ENCODE assay signal across 12 cellular contexts in the genomic region with DNA sequence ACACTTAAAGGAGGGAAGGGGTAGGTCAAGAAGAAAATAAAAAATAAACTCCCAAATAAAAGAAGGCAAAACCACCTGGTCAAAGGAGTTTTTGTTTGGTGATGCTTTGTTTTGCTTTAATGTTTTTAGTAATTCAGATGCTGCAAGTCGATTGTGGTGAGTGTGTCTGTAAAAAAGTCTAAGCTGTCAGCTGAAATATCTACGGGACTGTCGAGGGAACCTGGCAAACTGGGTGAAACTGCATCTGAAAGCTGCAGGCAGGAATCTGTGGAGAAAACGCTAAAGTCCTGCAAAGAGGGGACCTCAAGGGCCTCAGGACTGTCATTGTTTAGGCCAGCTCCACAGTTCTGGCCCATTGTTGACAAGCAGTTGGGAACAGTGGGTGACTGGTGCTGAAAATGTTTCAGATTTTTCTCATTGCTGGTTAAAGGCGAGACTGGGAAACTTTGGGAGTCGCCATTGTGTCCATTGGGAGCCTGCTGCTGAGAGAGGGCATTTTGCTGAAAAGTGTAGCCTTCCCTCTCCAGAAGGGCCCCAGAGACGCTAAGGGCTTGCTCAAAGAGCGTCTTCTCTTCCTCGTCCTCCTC. TPM values are rescaled to one million over a fixed set of nuclear protein-coding genes. Genes with fewer than 3 reads are reported as not detected.
DNase-seq lines count a peak whose midpoint lies in the region; ATAC-seq and TF ChIP-seq lines count a peak whose summit lies in the region.
"Had no signal": no experiment of that assay in that cellular context is flagged by ENCODE, and none has a peak within 500 bp of the region (broad histone marks: within the 10 kb centered on the region; RNA-seq: fewer than 3 reads in every experiment).

No MANE protein-coding gene starts in this region.

- ATAC-seq in IMR-90 (ENCODE audit: low read depth) (no peak), HG03342 (IDR thresholded peaks at IDR 0.05; ENCODE audit: unreplicated experiment) (no peak), GM18498 (IDR thresholded peaks at IDR 0.05; ENCODE audit: unreplicated experiment) (no peak)
- ATAC-seq: activated CD8-positive, alpha-beta memory T cell treated with anti-CD3 and anti-CD28 coated beads, Interleukin-2, amount 10 ng/mL, durations not matched to agents 7 days and 5 days; activated naive CD8-positive, alpha-beta T cell treated with anti-CD3 and anti-CD28 coated beads, Interleukin-2, amount 50 U/mL, for 24 hours had no signal

- peaks cover 10% of the 10 kb centered on the region for H3K36me3 ChIP-seq in IMR-90 (ENCODE audit: control insufficient read depth, insufficient read depth, low read length)
- H3K36me3 ChIP-seq in colonic mucosa = no peaks in the 10 kb centered on the region
- no peaks in the 10 kb centered on the region for H3K36me3 ChIP-seq in stomach
- H3K36me3 ChIP-seq: vagina had no signal

- H4K5ac ChIP-seq in IMR-90 (ENCODE audit: low read depth, low read length) = peak overlapping the region; percentile 75

- peak overlapping the region; percentile 54 to 76; a peak in 3 of 4 replicates for H4K8ac ChIP-seq in IMR-90 (ENCODE audit: low read depth in 2 of 2, low read length in 2 of 2)

- H2BK5ac ChIP-seq in IMR-90 (ENCODE audit: low read depth, low read length, poor library complexity, severe bottlenecking) = peak overlapping the region; percentile 95

- H3K9me3 ChIP-seq in IMR-90 (ENCODE audit: control insufficient read depth, insufficient read depth, low read length) = no peaks in the 10 kb centered on the region
- H3K9me3 ChIP-seq in colonic mucosa = no peaks in the 10 kb centered on the region
- no peaks in the 10 kb centered on the region for H3K9me3 ChIP-seq in stomach
- H3K9me3 ChIP-seq: vagina had no signal

- H3K9me1 ChIP-seq in IMR-90 (ENCODE audit: insufficient read depth, low read length) = no peaks in the 10 kb centered on the region

- H3K79me1 ChIP-seq in IMR-90 (ENCODE audit: low read depth in 1 of 2, low read length in 2 of 2) = peaks cover 0 to 26% of the 10 kb centered on the region in 2 experiments; a peak in 2 of 4 replicates

- DNase-seq in IMR-90 = peak; percentile 54
- peak; percentile 36 for DNase-seq in colonic mucosa
- peak; percentile 36 for DNase-seq in kidney tubule cell (ENCODE audit: low spot score)
- no peak for DNase-seq in stomach
- DNase-seq in GM10248 (ENCODE audit: extremely low spot score) = no peak
- DNase-seq in NCI-H2081 treated with DMSO at 0.1 percent for 48 hours (lab: John Stamatoyannopoulos, UW) = no peak
- DNase-seq: activated CD8-positive, alpha-beta memory T cell treated with anti-CD3 and anti-CD28 coated beads, Interleukin-2, amount 10 ng/mL, durations not matched to agents 7 days and 5 days; activated naive CD8-positive, alpha-beta T cell treated with anti-CD3 and anti-CD28 coated beads, Interleukin-2, amount 50 U/mL, for 24 hours; T1000 had no signal

- POLR2A ChIA-PET in IMR-90 (lab: Charles Lee; ENCODE audit: unreplicated experiment) (interaction anchor here (1.2 to 1.5 kb wide), 2 partner anchors 15 to 18 kb away, joined by 3 read pairs; no protein-coding TSS in a partner anchor), GM10248 (lab: Yijun Ruan, JAX) (no interaction called here)

- H2AK5ac ChIP-seq in IMR-90 (ENCODE audit: low read depth, low read length) = peak overlapping the region; percentile 76; the same call in 1 of the 2 replicates

- H2AK9ac ChIP-seq in IMR-90 (replicated peaks; ENCODE audit: low read depth, low read length, poor library complexity) = peak overlapping the region; percentile 70

- H3K4me2 ChIP-seq in IMR-90 (ENCODE audit: low read depth, low read length) = peak overlapping the region; percentile 97

- TF ChIP-seq RAD21 in IMR-90 (IDR thresholded peaks at IDR 0.05; ENCODE audit: low read length) = no peak

- peak overlapping the region; percentile 2; the same call in 1 of the 2 replicates for H2BK20ac ChIP-seq in IMR-90 (ENCODE audit: low read depth, low read length)

- peak overlapping the region; percentile 81 for H4K91ac ChIP-seq in IMR-90 (ENCODE audit: insufficient read depth, low read depth, low read length)

- H3K9ac ChIP-seq in IMR-90 (ENCODE audit: low read depth, low read length) = peak overlapping the region; percentile 93
- peak overlapping the region; percentile 68 to 71 for H3K9ac ChIP-seq in colonic mucosa (ENCODE audit: low read depth in 2 of 2, low read length in 2 of 2)

- H4K20me1 ChIP-seq in IMR-90 (ENCODE audit: insufficient read depth, low read length) = peaks cover 13% of the 10 kb centered on the region

- peak overlapping the region; percentile 52 for H3K4me3 ChIP-seq in IMR-90 (ENCODE audit: insufficient read depth, low read depth, low read length)
- H3K4me3 ChIP-seq in colonic mucosa = peak overlapping the region; percentile 38
- peak overlapping the region; percentile 41 to 81 (median 52) for H3K4me3 ChIP-seq in stomach
- H3K4me3 ChIP-seq: vagina had no signal

- peak overlapping the region; percentile 42 for H2BK120ac ChIP-seq in IMR-90 (ENCODE audit: low read depth, low read length)

- peak overlapping the region; percentile 96 for H3K27ac ChIP-seq in IMR-90 (ENCODE audit: insufficient read depth, low read length)
- H3K27ac ChIP-seq in colonic mucosa = peak overlapping the region; percentile 92
- H3K27ac ChIP-seq in stomach = peak overlapping the region; percentile 72 to 99 (median 94)
- H3K27ac ChIP-seq: vagina had no signal

- peak overlapping the region; percentile 40 for H3K14ac ChIP-seq in IMR-90 (replicated peaks; ENCODE audit: low read depth, low read length)

- H3K4me1 ChIP-seq in IMR-90 (ENCODE audit: control insufficient read depth, insufficient read depth, low read length) = peaks cover 29% of the 10 kb centered on the region
- H3K4me1 ChIP-seq in colonic mucosa = peaks cover 11% of the 10 kb centered on the region
- peaks cover 8 to 53% (median 33%) of the 10 kb centered on the region in 4 donors for H3K4me1 ChIP-seq in stomach

- BruUV-seq in IMR-90 (replicated peaks; lab: Mats Ljungman, UMichigan) = no TSS peak

- dilution Hi-C loops in IMR-90 (cut with HindIII; ENCODE audit: low sequenced_read_pairs, unreplicated experiment) = no loop called here

- WGBS in IMR-90 (ENCODE audit: extremely low coverage in 2 of 2, insufficient read length in 1 of 2), 2 experiments = 0% methylated on average over 6 of the region's 9 CpGs; no CpG with 5 or more reads in 1 of the 2 experiments
- 41 to 69% (median 57%) methylated on average over 9 of the region's 9 CpGs for WGBS in stomach, 5 donors

- peak overlapping the region; percentile 93 for H3K18ac ChIP-seq in IMR-90 (ENCODE audit: low read depth, low read length)

- CTCF ChIA-PET in IMR-90 (lab: Yijun Ruan, JAX) = interaction anchor here (0.8 to 1.0 kb wide), 2 partner anchors 14 to 26 kb away, joined by 4 read pairs; no protein-coding TSS in a partner anchor
- CTCF ChIA-PET in GM10248 (lab: Yijun Ruan, JAX) = no interaction called here

- peak overlapping the region; percentile 74 for H3K4ac ChIP-seq in IMR-90 (ENCODE audit: low read depth, low read length)

- intact Hi-C loops in IMR-90 (cut with micrococcal nuclease) = loop anchor here (2.0 kb wide), 1 partner anchor 14 kb away; no protein-coding TSS in a partner anchor
- intact Hi-C loops in colonic mucosa (cut with DNase I) = no loop called here
- intact Hi-C loops in stomach (cut with DNase I; ENCODE audit: low total_unique reads) = no loop called here

- in situ Hi-C loops in IMR-90 (cut with MboI; ENCODE audit: low sequenced_read_pairs) = loop anchor here (5.0 to 10.0 kb wide), 4 partner anchors 42 to 1238 kb away; a partner anchor contains a TSS

- peak overlapping the region; percentile 86 for H3K56ac ChIP-seq in IMR-90 (ENCODE audit: extremely low read depth, insufficient read depth, low read length)

- TF ChIP-seq CTCF in IMR-90 (conservative IDR thresholded peaks at IDR 0.05; ENCODE audit: low read depth, low read length) = no peak
- TF ChIP-seq CTCF in colonic mucosa (IDR thresholded peaks at IDR 0.05) = no peak
- TF ChIP-seq CTCF in stomach (IDR thresholded peaks at IDR 0.05) = no peak
- no peak for TF ChIP-seq CTCF in GM10248 (IDR thresholded peaks at IDR 0.05; ENCODE audit: control extremely low read depth, extremely low read depth, low read depth, missing control alignments)

- H3K23ac ChIP-seq in IMR-90 (ENCODE audit: low read depth, low read length) = peak overlapping the region; percentile 91

- TF ChIP-seq POLR2A in IMR-90 (IDR thresholded peaks at IDR 0.05; ENCODE audit: low read depth, low read length) = peak; percentile 10; the same call in 1 of the 2 replicates
- TF ChIP-seq POLR2A in stomach (IDR thresholded peaks at IDR 0.05) = no peak

- peak overlapping the region; percentile 19 for H2AFZ ChIP-seq in IMR-90 (replicated peaks; ENCODE audit: low read length, poor library complexity)

- TF ChIP-seq EP300 in stomach (IDR thresholded peaks at IDR 0.05) = no peak

- peak overlapping the region; percentile 39; the same call in 1 of the 3 replicates for H2BK15ac ChIP-seq in IMR-90 (ENCODE audit: low read depth, low read length)

- H3K27me3 ChIP-seq in IMR-90 (ENCODE audit: control insufficient read depth, insufficient read depth, low read length) = no peaks in the 10 kb centered on the region
- no peaks in the 10 kb centered on the region for H3K27me3 ChIP-seq in colonic mucosa
- H3K27me3 ChIP-seq in stomach = peaks cover 0 to 99% (median 75%) of the 10 kb centered on the region in 3 donors
- H3K27me3 ChIP-seq: vagina had no signal

RNA-seq across cellular contexts. Expression of a gene that starts 1.8 kb away (rescaled TPM):
- total RNA-seq in IMR-90 (2012; rRNA removed) (1.6 and 1.7 TPM in 2 replicates), colonic mucosa (1 to 10 TPM; 1.8 to 2.4 TPM), stomach (1 to 10 TPM in 3 of 5 donors, under 1 TPM in 1, not detected in 1; 0.89 to 2.3 (median 1.1) TPM)
- polyA plus RNA-seq in IMR-90 (2012; rRNA removed) (2.4 and 3.9 TPM in 2 replicates), stomach (1 to 10 TPM; 1.1 to 3.7 (median 1.2) TPM)
- 0.93 and 1.8 TPM in 2 replicates for polyA plus RNA-seq in IMR-90 (2012; cell fraction: cytosol; rRNA removed)
- polyA plus RNA-seq in IMR-90 (2012; cell fraction: nucleus; rRNA removed; ENCODE audit: low replicate concordance) = 5.2 and 14.9 TPM in 2 replicates
- total RNA-seq: activated CD8-positive, alpha-beta memory T cell treated with anti-CD3 and anti-CD28 coated beads, Interleukin-2, amount 10 ng/mL, durations not matched to agents 7 days and 5 days had no signal

RNA-seq across cellular contexts. Expression of a gene that starts 4.9 kb away (rescaled TPM):
- total RNA-seq in IMR-90 (2012; rRNA removed) (0.54 and 0.83 TPM in 2 replicates), colonic mucosa (1 to 10 TPM; 1.7 to 2.0 TPM), stomach (under 1 TPM in 1 of 5 donors, not detected in 4; 0.55 TPM)
- polyA plus RNA-seq in IMR-90 (2012; rRNA removed) (1.7 and 1.8 TPM in 2 replicates), stomach (1 to 10 TPM in 1 of 3 donors, under 1 TPM in 1, not detected in 1; 0.31 to 1.1 TPM)
- 0.34 and 0.97 TPM in 2 replicates for polyA plus RNA-seq in IMR-90 (2012; cell fraction: cytosol; rRNA removed)
- polyA plus RNA-seq in IMR-90 (2012; cell fraction: nucleus; rRNA removed; ENCODE audit: low replicate concordance) = 1.5 and 1.9 TPM in 2 replicates

RNA-seq across cellular contexts. Expression of a gene that starts 29.9 kb away (rescaled TPM):
- 0.36 and 1.1 TPM in 2 replicates for total RNA-seq in IMR-90 (2012; rRNA removed)
- polyA plus RNA-seq in IMR-90 (2012; rRNA removed) = 7.2 and 8.0 TPM in 2 replicates
- 4.3 and 5.1 TPM in 2 replicates for polyA plus RNA-seq in IMR-90 (2012; cell fraction: cytosol; rRNA removed)
- 4.5 and 16.6 TPM in 2 replicates for polyA plus RNA-seq in IMR-90 (2012; cell fraction: nucleus; rRNA removed; ENCODE audit: low replicate concordance)
- 1 to 10 TPM; 3.3 to 4.5 TPM for total RNA-seq in colonic mucosa
- 1 to 10 TPM in 3 of 5 donors, under 1 TPM in 2; 0.55 to 5.8 (median 2.2) TPM for total RNA-seq in stomach
- polyA plus RNA-seq in stomach = 10 to 100 TPM in 1 of 3 donors, 1 to 10 TPM in 2; 4.4 to 17.0 (median 5.9) TPM
- total RNA-seq: activated CD8-positive, alpha-beta memory T cell treated with anti-CD3 and anti-CD28 coated beads, Interleukin-2, amount 10 ng/mL, durations not matched to agents 7 days and 5 days had no signal

RNA-seq across cellular contexts. Expression of a gene that starts 42.8 kb away (rescaled TPM):
- total RNA-seq in IMR-90 (2012; rRNA removed) (19.9 and 23.9 TPM in 2 replicates), colonic mucosa (10 to 100 TPM in 1 of 2 donors, 1 to 10 TPM in 1; 9.6 to 18.7 TPM), stomach (10 to 100 TPM in 3 of 5 donors, 1 to 10 TPM in 2; 2.9 to 53.1 (median 18.2) TPM)
- polyA plus RNA-seq in IMR-90 (2012; rRNA removed) (28.1 and 29.4 TPM in 2 replicates), stomach (10 to 100 TPM in 1 of 3 donors, 1 to 10 TPM in 2; 7.5 to 12.8 (median 7.8) TPM)
- 27.6 and 56.3 TPM in 2 replicates for polyA plus RNA-seq in IMR-90 (2012; cell fraction: cytosol; rRNA removed)
- 34.9 and 41.0 TPM in 2 replicates for polyA plus RNA-seq in IMR-90 (2012; cell fraction: nucleus; rRNA removed; ENCODE audit: low replicate concordance)
- total RNA-seq: activated CD8-positive, alpha-beta memory T cell treated with anti-CD3 and anti-CD28 coated beads, Interleukin-2, amount 10 ng/mL, durations not matched to agents 7 days and 5 days had no signal

RNA-seq across cellular contexts. Expression of a gene that starts 46.9 kb away (rescaled TPM):
- total RNA-seq in IMR-90 (2012; rRNA removed) (1.4 and 1.7 TPM in 2 replicates), colonic mucosa (10 to 100 TPM; 10.9 to 29.6 TPM), stomach (10 to 100 TPM in 1 of 5 donors, 1 to 10 TPM in 1, not detected in 3; 3.7 to 12.7 TPM)
- polyA plus RNA-seq in IMR-90 (2012; rRNA removed) (1.8 and 2.1 TPM in 2 replicates), stomach (under 1 TPM in 1 of 3 donors, not detected in 2; 0.81 TPM)
- 0.50 and 1.7 TPM in 2 replicates for polyA plus RNA-seq in IMR-90 (2012; cell fraction: cytosol; rRNA removed)
- 3.9 and 5.3 TPM in 2 replicates for polyA plus RNA-seq in IMR-90 (2012; cell fraction: nucleus; rRNA removed; ENCODE audit: low replicate concordance)
- total RNA-seq: activated CD8-positive, alpha-beta memory T cell treated with anti-CD3 and anti-CD28 coated beads, Interleukin-2, amount 10 ng/mL, durations not matched to agents 7 days and 5 days had no signal

Comparison
In these comparisons a context has a peak if more than half of its experiments do, and no peak if none do; other contexts are left out.
1. DNase-seq: peak in IMR-90 (single experiment), colonic mucosa (single experiment) and kidney tubule cell (single experiment); none in stomach (single experiment), GM10248 (single experiment) and NCI-H2081 treated with DMSO at 0.1 percent for 48 hours (single experiment).
2. Peak in every context shown above with its lines, with median percentiles within 50 percentile points of each other: H3K27ac ChIP-seq and H3K4me3 ChIP-seq.